Comparison of ENCODE assay signal across 8 cellular contexts in genomic region chr2:238720232-238720672, GRCh38.
DNase-seq lines count a peak whose midpoint lies in the region; ATAC-seq, FAIRE-seq and TF ChIP-seq lines count a peak whose summit lies in the region.

No MANE protein-coding gene starts in this region.

- H3K4me2 ChIP-seq in IMR-90 (ENCODE audit: low read depth, low read length), result no peak overlapping the region

- H3K9me3 ChIP-seq in IMR-90 (ENCODE audit: control insufficient read depth, insufficient read depth, low read length), result no peaks in the 10 kb centered on the region; the same call in 1 of the 2 replicates
- peaks cover 0 to 1% of the 10 kb centered on the region in 2 donors for H3K9me3 ChIP-seq in lung (ENCODE audit: control insufficient read depth in 2 of 2, insufficient read depth in 1 of 2, low read length in 1 of 2)
- H3K9me3 ChIP-seq in testis, result no peaks in the 10 kb centered on the region

- no peak overlapping the region for H3K56ac ChIP-seq in IMR-90 (ENCODE audit: extremely low read depth, insufficient read depth, low read length)

- H3K9ac ChIP-seq in IMR-90 (ENCODE audit: low read depth, low read length), result no peak overlapping the region

- H2AK5ac ChIP-seq in IMR-90 (ENCODE audit: low read depth, low read length), result no peak overlapping the region

- H3K9me1 ChIP-seq in IMR-90 (ENCODE audit: insufficient read depth, low read length), result no peaks in the 10 kb centered on the region

- TF ChIP-seq CTCF in D721Med (IDR thresholded peaks at IDR 0.05; ENCODE audit: insufficient read depth, missing control alignments) (peak; percentile 32), IMR-90 (conservative IDR thresholded peaks at IDR 0.05; ENCODE audit: low read depth, low read length) (peak; percentile 46), cardiac fibroblast (IDR thresholded peaks at IDR 0.05; ENCODE audit: low read depth, low read length) (peak; percentile 78), lung (IDR thresholded peaks at IDR 0.05; ENCODE audit: control extremely low read depth, extremely low read depth) (peak; percentile 44), testis (IDR thresholded peaks at IDR 0.05) (peak in 2 of 3 experiments; percentile 56 to 60)

- TF ChIP-seq RAD21 in IMR-90 (IDR thresholded peaks at IDR 0.05; ENCODE audit: low read length), result peak; percentile 40

- H3K18ac ChIP-seq in IMR-90 (ENCODE audit: low read depth, low read length), result no peak overlapping the region

- H3K27ac ChIP-seq in IMR-90 (ENCODE audit: insufficient read depth, low read length) (no peak overlapping the region), lung (ENCODE audit: low read depth in 1 of 2, low read length in 1 of 2) (no peak overlapping the region), testis (no peak overlapping the region)

- no peak for FAIRE-seq in D721Med (lab: Jason Lieb, UNC)

- in situ Hi-C loops in IMR-90 (cut with MboI; ENCODE audit: low sequenced_read_pairs), result no loop called here

- intact Hi-C loops in IMR-90 (cut with micrococcal nuclease), result loop anchor here (10.0 kb wide), 3 partner anchors 255 to 345 kb away; no protein-coding TSS in a partner anchor
- intact Hi-C loops in testis (cut with DNase I; ENCODE audit: low total_unique reads), result no loop called here

- CTCF ChIA-PET in IMR-90 (lab: Yijun Ruan, JAX), result interaction anchor here (1.1 kb wide), 1 partner anchor 10 kb away, joined by 3 read pairs; no protein-coding TSS in a partner anchor

- dilution Hi-C loops in IMR-90 (cut with HindIII; ENCODE audit: low sequenced_read_pairs, unreplicated experiment), result no loop called here

- no peaks in the 10 kb centered on the region for H4K20me1 ChIP-seq in IMR-90 (ENCODE audit: insufficient read depth, low read length)

- H2BK120ac ChIP-seq in IMR-90 (ENCODE audit: low read depth, low read length), result no peak overlapping the region

- no peak for TF ChIP-seq POLR2A in IMR-90 (IDR thresholded peaks at IDR 0.05; ENCODE audit: low read depth, low read length)
- no peak for TF ChIP-seq POLR2A in testis (IDR thresholded peaks at IDR 0.05)

- peak overlapping the region; percentile 59 for H2AFZ ChIP-seq in IMR-90 (replicated peaks; ENCODE audit: low read length, poor library complexity)

- no peak overlapping the region for H4K91ac ChIP-seq in IMR-90 (ENCODE audit: insufficient read depth, low read depth, low read length)

- H2BK20ac ChIP-seq in IMR-90 (ENCODE audit: low read depth, low read length), result no peak overlapping the region

- H3K4me3 ChIP-seq in IMR-90 (ENCODE audit: insufficient read depth, low read depth, low read length) (no peak overlapping the region), cardiac fibroblast (replicated peaks in 1 of 2; ENCODE audit: low read depth in 2 of 2, low read length in 2 of 2) (no peak overlapping the region), lung (no peak overlapping the region), testis (peak overlapping the region in 1 of 2 donors; percentile 7)

- H2BK5ac ChIP-seq in IMR-90 (ENCODE audit: low read depth, low read length, poor library complexity, severe bottlenecking), result no peak overlapping the region

- no peaks in the 10 kb centered on the region for H3K79me1 ChIP-seq in IMR-90 (ENCODE audit: low read depth in 1 of 2, low read length in 2 of 2)

- no peak overlapping the region for H2BK15ac ChIP-seq in IMR-90 (ENCODE audit: low read depth, low read length)

- POLR2A ChIA-PET in IMR-90 (lab: Charles Lee; ENCODE audit: unreplicated experiment), result no interaction called here

- H3K14ac ChIP-seq in IMR-90 (replicated peaks; ENCODE audit: low read depth, low read length), result no peak overlapping the region

- no peaks in the 10 kb centered on the region for H3K36me3 ChIP-seq in IMR-90 (ENCODE audit: control insufficient read depth, insufficient read depth, low read length)
- no peaks in the 10 kb centered on the region for H3K36me3 ChIP-seq in lung (ENCODE audit: control insufficient read depth in 2 of 2, insufficient read depth in 2 of 2, low read length in 2 of 2)
- no peaks in the 10 kb centered on the region for H3K36me3 ChIP-seq in testis (ENCODE audit: low read depth, missing control alignments)

- H3K4me1 ChIP-seq in IMR-90 (ENCODE audit: control insufficient read depth, insufficient read depth, low read length), result no peaks in the 10 kb centered on the region
- H3K4me1 ChIP-seq in lung (ENCODE audit: control insufficient read depth in 2 of 2, insufficient read depth in 2 of 2, low read length in 2 of 2), result no peaks in the 10 kb centered on the region
- no peaks in the 10 kb centered on the region for H3K4me1 ChIP-seq in testis

- H3K27me3 ChIP-seq in IMR-90 (ENCODE audit: control insufficient read depth, insufficient read depth, low read length) (peaks cover 12% of the 10 kb centered on the region), lung (ENCODE audit: control insufficient read depth, insufficient read depth) (no peaks in the 10 kb centered on the region), testis (no peaks in the 10 kb centered on the region)

- H4K5ac ChIP-seq in IMR-90 (ENCODE audit: low read depth, low read length), result no peak overlapping the region

- BruUV-seq in IMR-90 (replicated peaks; lab: Mats Ljungman, UMichigan), result no TSS peak

- H4K8ac ChIP-seq in IMR-90 (ENCODE audit: low read depth in 2 of 2, low read length in 2 of 2), result no peak overlapping the region

- H3K23ac ChIP-seq in IMR-90 (ENCODE audit: low read depth, low read length), result no peak overlapping the region

- no peak overlapping the region for H2AK9ac ChIP-seq in IMR-90 (replicated peaks; ENCODE audit: low read depth, low read length, poor library complexity)

- no CpG with 5 or more reads among the region's 15 CpGs for WGBS in IMR-90 (ENCODE audit: extremely low coverage in 2 of 2, insufficient read length in 1 of 2), 2 experiments
- 32 to 33% methylated on average over 15 of the region's 15 CpGs for WGBS in lung, 2 donors
- 38 to 63% methylated on average over 8 to 15 of the region's 15 CpGs for WGBS in testis, 2 donors

- no peak for DNase-seq in D721Med (ENCODE audit: insufficient read length, low spot score)
- peak; percentile 19 for DNase-seq in IMR-90
- peak; percentile 8 for DNase-seq in SKM-1 treated with dmso at 0.1 percent for 144 hours (lab: John Stamatoyannopoulos, UW; ENCODE audit: unreplicated experiment)
- DNase-seq in cardiac fibroblast (ENCODE audit: low read depth in 2 of 2), result peak; percentile 31 to 56
- peak; percentile 55 for DNase-seq in lung (ENCODE audit: low spot score)
- peak; percentile 77 for DNase-seq in testis

- no peak overlapping the region for H3K4ac ChIP-seq in IMR-90 (ENCODE audit: low read depth, low read length)

- ATAC-seq in IMR-90 (ENCODE audit: low read depth) (peak; percentile 56; the same call in 1 of the 2 replicates), lung (ENCODE audit: insufficient read depth, low FRiP score) (no peak), HG02938 (IDR thresholded peaks at IDR 0.05; ENCODE audit: unreplicated experiment) (no peak), GM18873 (IDR thresholded peaks at IDR 0.05; ENCODE audit: low FRiP score, unreplicated experiment) (no peak)

TF ChIP-seq in IMR-90, 13 proteins besides CTCF, POLR2A, EP300 and RAD21:
- TF ChIP-seq MAZ (IDR thresholded peaks at IDR 0.05; ENCODE audit: borderline replicate concordance, low read depth, low read length) (no peak), SMC3 (IDR thresholded peaks at IDR 0.05; ENCODE audit: low read depth, low read length) (peak; percentile 44)
